In the genomic region with DNA sequence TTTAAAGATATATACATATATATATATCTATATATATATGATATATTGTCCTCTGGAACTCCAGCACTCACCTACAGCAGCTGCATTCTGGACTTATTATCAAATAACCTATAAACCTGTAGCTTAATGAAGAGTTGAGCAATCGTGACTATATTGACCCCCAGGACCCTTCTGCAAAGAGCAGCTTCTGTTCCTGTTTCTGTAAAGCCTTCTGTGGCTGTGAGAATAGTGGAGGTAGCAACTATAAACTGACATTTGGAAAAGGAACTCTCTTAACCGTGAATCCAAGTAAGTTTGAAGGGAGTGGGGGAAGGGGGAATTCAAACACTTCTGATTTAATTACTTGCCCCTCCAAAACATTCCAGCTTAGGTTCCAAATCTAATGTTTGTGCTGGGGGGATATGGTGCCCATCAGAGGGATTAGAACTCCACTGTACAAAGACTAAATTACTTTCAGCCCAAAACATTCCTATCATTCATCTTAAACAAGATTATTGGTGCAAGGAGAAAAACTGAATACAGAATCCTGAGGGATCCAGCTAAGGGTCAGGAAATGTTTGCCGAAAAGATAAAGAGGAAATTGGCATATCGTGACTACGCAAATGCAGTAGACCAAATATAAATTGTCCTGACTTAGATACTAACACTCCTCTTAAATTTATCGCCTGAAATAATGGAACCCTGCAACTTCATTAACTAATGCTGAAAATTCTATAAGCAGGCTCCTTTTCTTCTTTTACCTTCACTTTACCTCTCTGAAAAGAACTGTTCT, we compare ENCODE assay signal across 1 cellular context.
TF ChIP-seq lines count a peak whose summit lies in the region.

No MANE protein-coding gene starts in this region.

TF ChIP-seq in GM12878, 131 proteins besides CTCF, POLR2A, EP300 and RAD21 (continued from another document and continues in another):
- TF ChIP-seq, protein P1, sequence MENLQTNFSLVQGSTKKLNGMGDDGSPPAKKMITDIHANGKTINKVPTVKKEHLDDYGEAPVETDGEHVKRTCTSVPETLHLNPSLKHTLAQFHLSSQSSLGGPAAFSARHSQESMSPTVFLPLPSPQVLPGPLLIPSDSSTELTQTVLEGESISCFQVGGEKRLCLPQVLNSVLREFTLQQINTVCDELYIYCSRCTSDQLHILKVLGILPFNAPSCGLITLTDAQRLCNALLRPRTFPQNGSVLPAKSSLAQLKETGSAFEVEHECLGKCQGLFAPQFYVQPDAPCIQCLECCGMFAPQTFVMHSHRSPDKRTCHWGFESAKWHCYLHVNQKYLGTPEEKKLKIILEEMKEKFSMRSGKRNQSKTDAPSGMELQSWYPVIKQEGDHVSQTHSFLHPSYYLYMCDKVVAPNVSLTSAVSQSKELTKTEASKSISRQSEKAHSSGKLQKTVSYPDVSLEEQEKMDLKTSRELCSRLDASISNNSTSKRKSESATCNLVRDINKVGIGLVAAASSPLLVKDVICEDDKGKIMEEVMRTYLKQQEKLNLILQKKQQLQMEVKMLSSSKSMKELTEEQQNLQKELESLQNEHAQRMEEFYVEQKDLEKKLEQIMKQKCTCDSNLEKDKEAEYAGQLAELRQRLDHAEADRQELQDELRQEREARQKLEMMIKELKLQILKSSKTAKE (IDR thresholded peaks at IDR 0.05; ENCODE audit: low read depth, poor library complexity, severe bottlenecking): no peak
- TF ChIP-seq KAT2A (conservative IDR thresholded peaks at IDR 0.05; ENCODE audit: control insufficient read depth, low read depth, low read length): no peak
- TF ChIP-seq POU2F2 (IDR thresholded peaks at IDR 0.05; ENCODE audit: borderline replicate concordance, low read depth, low read length): no peak
- no peak for TF ChIP-seq NR2C1 (IDR thresholded peaks at IDR 0.05)
- TF ChIP-seq, protein P2, sequence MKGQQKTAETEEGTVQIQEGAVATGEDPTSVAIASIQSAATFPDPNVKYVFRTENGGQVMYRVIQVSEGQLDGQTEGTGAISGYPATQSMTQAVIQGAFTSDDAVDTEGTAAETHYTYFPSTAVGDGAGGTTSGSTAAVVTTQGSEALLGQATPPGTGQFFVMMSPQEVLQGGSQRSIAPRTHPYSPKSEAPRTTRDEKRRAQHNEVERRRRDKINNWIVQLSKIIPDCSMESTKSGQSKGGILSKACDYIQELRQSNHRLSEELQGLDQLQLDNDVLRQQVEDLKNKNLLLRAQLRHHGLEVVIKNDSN (IDR thresholded peaks at IDR 0.05; ENCODE audit: borderline replicate concordance, extremely low read length, insufficient read depth, low read depth, low read length): no peak
- peak; percentile 62; the same call in 1 of the 2 replicates for TF ChIP-seq POLR2AphosphoS5 (IDR thresholded peaks at IDR 0.05; ENCODE audit: low read length)
- TF ChIP-seq FOXK2 (IDR thresholded peaks at IDR 0.05): no peak
- TF ChIP-seq CHD1 (IDR thresholded peaks at IDR 0.05; ENCODE audit: low read depth, low read length): 0 out of 2 replicates have a peak, but pooled peaks have one; percentile 59
- TF ChIP-seq, protein P3, sequence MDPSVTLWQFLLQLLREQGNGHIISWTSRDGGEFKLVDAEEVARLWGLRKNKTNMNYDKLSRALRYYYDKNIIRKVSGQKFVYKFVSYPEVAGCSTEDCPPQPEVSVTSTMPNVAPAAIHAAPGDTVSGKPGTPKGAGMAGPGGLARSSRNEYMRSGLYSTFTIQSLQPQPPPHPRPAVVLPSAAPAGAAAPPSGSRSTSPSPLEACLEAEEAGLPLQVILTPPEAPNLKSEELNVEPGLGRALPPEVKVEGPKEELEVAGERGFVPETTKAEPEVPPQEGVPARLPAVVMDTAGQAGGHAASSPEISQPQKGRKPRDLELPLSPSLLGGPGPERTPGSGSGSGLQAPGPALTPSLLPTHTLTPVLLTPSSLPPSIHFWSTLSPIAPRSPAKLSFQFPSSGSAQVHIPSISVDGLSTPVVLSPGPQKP (IDR thresholded peaks at IDR 0.05; ENCODE audit: low read depth, low read length): no peak
- TF ChIP-seq STAT1 (conservative IDR thresholded peaks at IDR 0.05): no peak
- no peak for TF ChIP-seq NFYA (IDR thresholded peaks at IDR 0.05; ENCODE audit: borderline replicate concordance, low read depth, low read length)
- TF ChIP-seq SRF (IDR thresholded peaks at IDR 0.05; ENCODE audit: low read depth in 2 of 2, low read length in 2 of 2): no peak
- TF ChIP-seq DPF2 (IDR thresholded peaks at IDR 0.05): no peak
- TF ChIP-seq, protein P4, sequence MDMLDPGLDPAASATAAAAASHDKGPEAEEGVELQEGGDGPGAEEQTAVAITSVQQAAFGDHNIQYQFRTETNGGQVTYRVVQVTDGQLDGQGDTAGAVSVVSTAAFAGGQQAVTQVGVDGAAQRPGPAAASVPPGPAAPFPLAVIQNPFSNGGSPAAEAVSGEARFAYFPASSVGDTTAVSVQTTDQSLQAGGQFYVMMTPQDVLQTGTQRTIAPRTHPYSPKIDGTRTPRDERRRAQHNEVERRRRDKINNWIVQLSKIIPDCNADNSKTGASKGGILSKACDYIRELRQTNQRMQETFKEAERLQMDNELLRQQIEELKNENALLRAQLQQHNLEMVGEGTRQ (IDR thresholded peaks at IDR 0.05; ENCODE audit: borderline replicate concordance, low read depth, low read length): no peak
- TF ChIP-seq, protein P5, sequence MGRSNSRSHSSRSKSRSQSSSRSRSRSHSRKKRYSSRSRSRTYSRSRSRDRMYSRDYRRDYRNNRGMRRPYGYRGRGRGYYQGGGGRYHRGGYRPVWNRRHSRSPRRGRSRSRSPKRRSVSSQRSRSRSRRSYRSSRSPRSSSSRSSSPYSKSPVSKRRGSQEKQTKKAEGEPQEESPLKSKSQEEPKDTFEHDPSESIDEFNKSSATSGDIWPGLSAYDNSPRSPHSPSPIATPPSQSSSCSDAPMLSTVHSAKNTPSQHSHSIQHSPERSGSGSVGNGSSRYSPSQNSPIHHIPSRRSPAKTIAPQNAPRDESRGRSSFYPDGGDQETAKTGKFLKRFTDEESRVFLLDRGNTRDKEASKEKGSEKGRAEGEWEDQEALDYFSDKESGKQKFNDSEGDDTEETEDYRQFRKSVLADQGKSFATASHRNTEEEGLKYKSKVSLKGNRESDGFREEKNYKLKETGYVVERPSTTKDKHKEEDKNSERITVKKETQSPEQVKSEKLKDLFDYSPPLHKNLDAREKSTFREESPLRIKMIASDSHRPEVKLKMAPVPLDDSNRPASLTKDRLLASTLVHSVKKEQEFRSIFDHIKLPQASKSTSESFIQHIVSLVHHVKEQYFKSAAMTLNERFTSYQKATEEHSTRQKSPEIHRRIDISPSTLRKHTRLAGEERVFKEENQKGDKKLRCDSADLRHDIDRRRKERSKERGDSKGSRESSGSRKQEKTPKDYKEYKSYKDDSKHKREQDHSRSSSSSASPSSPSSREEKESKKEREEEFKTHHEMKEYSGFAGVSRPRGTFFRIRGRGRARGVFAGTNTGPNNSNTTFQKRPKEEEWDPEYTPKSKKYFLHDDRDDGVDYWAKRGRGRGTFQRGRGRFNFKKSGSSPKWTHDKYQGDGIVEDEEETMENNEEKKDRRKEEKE (IDR thresholded peaks at IDR 0.05): no peak
- TF ChIP-seq, protein P6, sequence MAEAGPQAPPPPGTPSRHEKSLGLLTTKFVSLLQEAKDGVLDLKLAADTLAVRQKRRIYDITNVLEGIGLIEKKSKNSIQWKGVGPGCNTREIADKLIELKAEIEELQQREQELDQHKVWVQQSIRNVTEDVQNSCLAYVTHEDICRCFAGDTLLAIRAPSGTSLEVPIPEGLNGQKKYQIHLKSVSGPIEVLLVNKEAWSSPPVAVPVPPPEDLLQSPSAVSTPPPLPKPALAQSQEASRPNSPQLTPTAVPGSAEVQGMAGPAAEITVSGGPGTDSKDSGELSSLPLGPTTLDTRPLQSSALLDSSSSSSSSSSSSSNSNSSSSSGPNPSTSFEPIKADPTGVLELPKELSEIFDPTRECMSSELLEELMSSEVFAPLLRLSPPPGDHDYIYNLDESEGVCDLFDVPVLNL (IDR thresholded peaks at IDR 0.05; ENCODE audit: low read depth, low read length): no peak
- TF ChIP-seq HDAC6 (IDR thresholded peaks at IDR 0.05; ENCODE audit: unreplicated experiment): no peak
- no peak for TF ChIP-seq RB1 (IDR thresholded peaks at IDR 0.05; ENCODE audit: borderline replicate concordance)
- TF ChIP-seq, protein P7, sequence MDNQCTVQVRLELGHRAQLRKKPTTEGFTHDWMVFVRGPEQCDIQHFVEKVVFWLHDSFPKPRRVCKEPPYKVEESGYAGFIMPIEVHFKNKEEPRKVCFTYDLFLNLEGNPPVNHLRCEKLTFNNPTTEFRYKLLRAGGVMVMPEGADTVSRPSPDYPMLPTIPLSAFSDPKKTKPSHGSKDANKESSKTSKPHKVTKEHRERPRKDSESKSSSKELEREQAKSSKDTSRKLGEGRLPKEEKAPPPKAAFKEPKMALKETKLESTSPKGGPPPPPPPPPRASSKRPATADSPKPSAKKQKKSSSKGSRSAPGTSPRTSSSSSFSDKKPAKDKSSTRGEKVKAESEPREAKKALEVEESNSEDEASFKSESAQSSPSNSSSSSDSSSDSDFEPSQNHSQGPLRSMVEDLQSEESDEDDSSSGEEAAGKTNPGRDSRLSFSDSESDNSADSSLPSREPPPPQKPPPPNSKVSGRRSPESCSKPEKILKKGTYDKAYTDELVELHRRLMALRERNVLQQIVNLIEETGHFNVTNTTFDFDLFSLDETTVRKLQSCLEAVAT (IDR thresholded peaks at IDR 0.05): peak; percentile 92
- TF ChIP-seq JUND (IDR thresholded peaks at IDR 0.05; ENCODE audit: low read depth, low read length): no peak
- no peak for TF ChIP-seq CREB1 (IDR thresholded peaks at IDR 0.05; ENCODE audit: low read depth)
- TF ChIP-seq ZBED1 (IDR thresholded peaks at IDR 0.05; ENCODE audit: borderline replicate concordance): no peak; the same call in 1 of the 2 replicates
- no peak for TF ChIP-seq JUNB (IDR thresholded peaks at IDR 0.05)
- TF ChIP-seq SIN3A (IDR thresholded peaks at IDR 0.05; ENCODE audit: low read depth, low read length): no peak
- no peak for TF ChIP-seq NFXL1 (IDR thresholded peaks at IDR 0.05; ENCODE audit: borderline replicate concordance)
- peak; percentile 60 for TF ChIP-seq POLR2AphosphoS2 (IDR thresholded peaks at IDR 0.05; ENCODE audit: low read depth, low read length)
- TF ChIP-seq NR2F1 (conservative IDR thresholded peaks at IDR 0.05): peak; percentile 18; the same call in 1 of the 2 replicates
- TF ChIP-seq ESRRA (IDR thresholded peaks at IDR 0.05; ENCODE audit: low read length): no peak
- TF ChIP-seq ETV6 (conservative IDR thresholded peaks at IDR 0.05 in 1 of 2, IDR thresholded peaks at IDR 0.05 in 1 of 2; ENCODE audit: borderline replicate concordance in 1 of 2, low read depth in 1 of 2): no peak
- TF ChIP-seq, protein P8, sequence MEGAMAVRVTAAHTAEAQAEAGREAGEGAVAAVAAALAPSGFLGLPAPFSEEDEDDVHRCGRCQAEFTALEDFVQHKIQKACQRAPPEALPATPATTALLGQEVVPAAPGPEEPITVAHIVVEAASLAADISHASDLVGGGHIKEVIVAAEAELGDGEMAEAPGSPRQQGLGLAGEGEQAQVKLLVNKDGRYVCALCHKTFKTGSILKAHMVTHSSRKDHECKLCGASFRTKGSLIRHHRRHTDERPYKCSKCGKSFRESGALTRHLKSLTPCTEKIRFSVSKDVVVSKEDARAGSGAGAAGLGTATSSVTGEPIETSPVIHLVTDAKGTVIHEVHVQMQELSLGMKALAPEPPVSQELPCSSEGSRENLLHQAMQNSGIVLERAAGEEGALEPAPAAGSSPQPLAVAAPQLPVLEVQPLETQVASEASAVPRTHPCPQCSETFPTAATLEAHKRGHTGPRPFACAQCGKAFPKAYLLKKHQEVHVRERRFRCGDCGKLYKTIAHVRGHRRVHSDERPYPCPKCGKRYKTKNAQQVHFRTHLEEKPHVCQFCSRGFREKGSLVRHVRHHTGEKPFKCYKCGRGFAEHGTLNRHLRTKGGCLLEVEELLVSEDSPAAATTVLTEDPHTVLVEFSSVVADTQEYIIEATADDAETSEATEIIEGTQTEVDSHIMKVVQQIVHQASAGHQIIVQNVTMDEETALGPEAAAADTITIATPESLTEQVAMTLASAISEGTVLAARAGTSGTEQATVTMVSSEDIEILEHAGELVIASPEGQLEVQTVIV (IDR thresholded peaks at IDR 0.05; ENCODE audit: borderline replicate concordance, partially characterized antibody): no peak
- no peak; the same call in 1 of the 2 replicates for TF ChIP-seq LARP7 (IDR thresholded peaks at IDR 0.05)
- no peak for TF ChIP-seq SREBF2 (IDR thresholded peaks at IDR 0.05; ENCODE audit: low read length)
- no peak for TF ChIP-seq NRF1 (conservative IDR thresholded peaks at IDR 0.05; ENCODE audit: low read depth, low read length)
- TF ChIP-seq NBN (IDR thresholded peaks at IDR 0.05): no peak
- no peak for TF ChIP-seq TCF12 (IDR thresholded peaks at IDR 0.05; ENCODE audit: low read depth, low read length)
- TF ChIP-seq GABPA (IDR thresholded peaks at IDR 0.05; ENCODE audit: low read depth): no peak
- no peak for TF ChIP-seq EZH2 (IDR thresholded peaks at IDR 0.05; ENCODE audit: borderline replicate concordance, control insufficient read depth, low read depth, low read length)
- TF ChIP-seq GATAD2B (conservative IDR thresholded peaks at IDR 0.05; ENCODE audit: low read depth): no peak
- TF ChIP-seq MEF2B (IDR thresholded peaks at IDR 0.05; ENCODE audit: partially characterized antibody, poor library complexity, severe bottlenecking): no peak
- TF ChIP-seq MYB (IDR thresholded peaks at IDR 0.05; ENCODE audit: borderline replicate concordance, low read depth, low read length): no peak
- no peak for TF ChIP-seq ZNF207 (IDR thresholded peaks at IDR 0.05; ENCODE audit: borderline replicate concordance)
- no peak for TF ChIP-seq TBL1XR1 (IDR thresholded peaks at IDR 0.05; ENCODE audit: low read depth, low read length)
- TF ChIP-seq, protein P9, sequence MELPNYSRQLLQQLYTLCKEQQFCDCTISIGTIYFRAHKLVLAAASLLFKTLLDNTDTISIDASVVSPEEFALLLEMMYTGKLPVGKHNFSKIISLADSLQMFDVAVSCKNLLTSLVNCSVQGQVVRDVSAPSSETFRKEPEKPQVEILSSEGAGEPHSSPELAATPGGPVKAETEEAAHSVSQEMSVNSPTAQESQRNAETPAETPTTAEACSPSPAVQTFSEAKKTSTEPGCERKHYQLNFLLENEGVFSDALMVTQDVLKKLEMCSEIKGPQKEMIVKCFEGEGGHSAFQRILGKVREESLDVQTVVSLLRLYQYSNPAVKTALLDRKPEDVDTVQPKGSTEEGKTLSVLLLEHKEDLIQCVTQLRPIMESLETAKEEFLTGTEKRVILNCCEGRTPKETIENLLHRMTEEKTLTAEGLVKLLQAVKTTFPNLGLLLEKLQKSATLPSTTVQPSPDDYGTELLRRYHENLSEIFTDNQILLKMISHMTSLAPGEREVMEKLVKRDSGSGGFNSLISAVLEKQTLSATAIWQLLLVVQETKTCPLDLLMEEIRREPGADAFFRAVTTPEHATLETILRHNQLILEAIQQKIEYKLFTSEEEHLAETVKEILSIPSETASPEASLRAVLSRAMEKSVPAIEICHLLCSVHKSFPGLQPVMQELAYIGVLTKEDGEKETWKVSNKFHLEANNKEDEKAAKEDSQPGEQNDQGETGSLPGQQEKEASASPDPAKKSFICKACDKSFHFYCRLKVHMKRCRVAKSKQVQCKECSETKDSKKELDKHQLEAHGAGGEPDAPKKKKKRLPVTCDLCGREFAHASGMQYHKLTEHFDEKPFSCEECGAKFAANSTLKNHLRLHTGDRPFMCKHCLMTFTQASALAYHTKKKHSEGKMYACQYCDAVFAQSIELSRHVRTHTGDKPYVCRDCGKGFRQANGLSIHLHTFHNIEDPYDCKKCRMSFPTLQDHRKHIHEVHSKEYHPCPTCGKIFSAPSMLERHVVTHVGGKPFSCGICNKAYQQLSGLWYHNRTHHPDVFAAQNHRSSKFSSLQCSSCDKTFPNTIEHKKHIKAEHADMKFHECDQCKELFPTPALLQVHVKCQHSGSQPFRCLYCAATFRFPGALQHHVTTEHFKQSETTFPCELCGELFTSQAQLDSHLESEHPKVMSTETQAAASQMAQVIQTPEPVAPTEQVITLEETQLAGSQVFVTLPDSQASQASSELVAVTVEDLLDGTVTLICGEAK (IDR thresholded peaks at IDR 0.05; ENCODE audit: borderline replicate concordance): 0 out of 2 replicates have a peak, but pooled peaks have one; percentile 17
